ENCODE assay signal across 7 cellular contexts in genomic region chr2:175729049-175729706, GRCh38.
"Had no signal": no experiment of that assay in that cellular context is flagged by ENCODE, and none has a peak within 500 bp of the region (broad histone marks: within the 10 kb centered on the region; RNA-seq: fewer than 3 reads in every experiment).

No MANE protein-coding gene starts in this region.

- H3K9me3 ChIP-seq: HAP-1 had no signal

- H3K27ac ChIP-seq: HL-60 had no signal

- H3K9me3 Mint-ChIP-seq: GM23338, HFFc6 had no signal

- H3K4me3 ChIP-seq: GM23338, HAP-1 had no signal

- H3K4me1 Mint-ChIP-seq: GM23338, IgD-negative memory B cell had no signal

- H3K4me1 ChIP-seq: HAP-1 had no signal

- H3K36me3 ChIP-seq: HAP-1 had no signal

- ATAC-seq: GM23338, HCT116 had no signal

- H3K27me3 Mint-ChIP-seq: IgD-negative memory B cell had no signal

- H3K36me3 Mint-ChIP-seq: IgD-negative memory B cell had no signal

- H3K4me3 Mint-ChIP-seq: GM23338, HFFc6, IgD-negative memory B cell had no signal

- H3K27ac Mint-ChIP-seq: GM23338, HFFc6, IgD-negative memory B cell had no signal

- DNase-seq: HFFc6, KG1 had no signal
